In genomic region chr10:114304017-114304565, GRCh38 we compare ENCODE assay signal across 8 cellular contexts.
DNase-seq lines count a peak whose midpoint lies in the region; ATAC-seq and TF ChIP-seq lines count a peak whose summit lies in the region.

No MANE protein-coding gene starts in this region.

- H4K20me1 ChIP-seq in neural cell (ENCODE audit: insufficient read depth): no peaks in the 10 kb centered on the region

- intact Hi-C loops in activated T-helper 2 cell treated with anti-CD3 and anti-CD28 coated beads, Interferon-gamma antibody, Interleukin-2, Interleukin-4, amounts not matched to agents 10 μg/mL and 5 μg/mL and 100 μg/mL, durations not matched to agents 14 hours and 24 hours and 36 hours (cut with micrococcal nuclease): loop anchor here (1.0 to 10.0 kb wide), 6 partner anchors 33 to 471 kb away; partner anchors contain the start of gene AFAP1L2

- TF ChIP-seq POLR2A in Peyer's patch (IDR thresholded peaks at IDR 0.05): no peak

- H3K4me1 Mint-ChIP-seq in IgD-negative memory B cell: peaks cover 0 to 11% (median 7%) of the 10 kb centered on the region in 3 donors
- peaks cover 13% of the 10 kb centered on the region for H3K4me1 Mint-ChIP-seq in activated T-helper 2 cell treated with anti-CD3 and anti-CD28 coated beads, Interferon-gamma antibody, Interleukin-2, Interleukin-4, amounts not matched to agents 10 μg/mL and 5 μg/mL and 100 μg/mL, durations not matched to agents 14 hours and 24 hours and 36 hours (ENCODE audit: low read depth)
- H3K4me1 Mint-ChIP-seq in stimulated activated naive CD8-positive, alpha-beta T cell treated with anti-CD3 and anti-CD28 coated beads, Interleukin-15, Interleukin-2, amounts not matched to agents 100 ng/mL and 50 ng/mL, for 24 hours (ENCODE audit: low read depth): peaks cover 12% of the 10 kb centered on the region

- H3K4me2 ChIP-seq in neural cell (ENCODE audit: low read length): peak overlapping the region; percentile 94

- H3F3A ChIP-seq in neural cell (ENCODE audit: insufficient read depth, low read length, poor library complexity, severe bottlenecking): peaks cover 4% of the 10 kb centered on the region

- peaks cover 0 to 17% (median 0%) of the 10 kb centered on the region in 4 donors for H3K4me1 ChIP-seq in Peyer's patch

- no peaks in the 10 kb centered on the region for H3K27me3 Mint-ChIP-seq in IgD-negative memory B cell
- H3K27me3 Mint-ChIP-seq in activated T-helper 2 cell treated with anti-CD3 and anti-CD28 coated beads, Interferon-gamma antibody, Interleukin-2, Interleukin-4, amounts not matched to agents 10 μg/mL and 5 μg/mL and 100 μg/mL, durations not matched to agents 14 hours and 24 hours and 36 hours (ENCODE audit: low read depth): no peaks in the 10 kb centered on the region
- H3K27me3 Mint-ChIP-seq in stimulated activated naive CD8-positive, alpha-beta T cell treated with anti-CD3 and anti-CD28 coated beads, Interleukin-15, Interleukin-2, amounts not matched to agents 100 ng/mL and 50 ng/mL, for 24 hours: no peaks in the 10 kb centered on the region

- H3K27ac ChIP-seq in Peyer's patch (peak overlapping the region; percentile 4 to 68 (median 48)), neural cell (ENCODE audit: low read length) (peak overlapping the region; percentile 56)

- H3K9ac ChIP-seq in neural cell (ENCODE audit: low read length): peak overlapping the region; percentile 63

- H3K79me2 ChIP-seq in neural cell (replicated peaks; ENCODE audit: insufficient read depth, low read length): no peaks in the 10 kb centered on the region

- no peaks in the 10 kb centered on the region for H3K9me2 ChIP-seq in neural cell (ENCODE audit: insufficient read depth, low read length)

- TF ChIP-seq EP300 in neural cell (conservative IDR thresholded peaks at IDR 0.05; ENCODE audit: poor library complexity, severe bottlenecking): no peak

- H3K27me3 ChIP-seq in Peyer's patch: no peaks in the 10 kb centered on the region
- H3K27me3 ChIP-seq in neural cell (ENCODE audit: insufficient read depth, low read depth, low read length): no peaks in the 10 kb centered on the region

- H3K27ac Mint-ChIP-seq in IgD-negative memory B cell: peak overlapping the region in 1 of 3 donors; percentile 67
- peak overlapping the region; percentile 84 for H3K27ac Mint-ChIP-seq in activated T-helper 2 cell treated with anti-CD3 and anti-CD28 coated beads, Interferon-gamma antibody, Interleukin-2, Interleukin-4, amounts not matched to agents 10 μg/mL and 5 μg/mL and 100 μg/mL, durations not matched to agents 14 hours and 24 hours and 36 hours
- H3K27ac Mint-ChIP-seq in stimulated activated naive CD8-positive, alpha-beta T cell treated with anti-CD3 and anti-CD28 coated beads, Interleukin-15, Interleukin-2, amounts not matched to agents 100 ng/mL and 50 ng/mL, for 24 hours: peak overlapping the region; percentile 87

- peak overlapping the region; percentile 3 for H2AFZ ChIP-seq in neural cell (ENCODE audit: low read depth, low read length)

- no peaks in the 10 kb centered on the region for H3K9me3 ChIP-seq in Peyer's patch
- no peaks in the 10 kb centered on the region for H3K9me3 ChIP-seq in neural cell (ENCODE audit: low read length)

- H3K4me3 ChIP-seq in Peyer's patch: peak overlapping the region; percentile 34 to 50 (median 42)
- peak overlapping the region; percentile 12 for H3K4me3 ChIP-seq in fibroblast of villous mesenchyme (ENCODE audit: low read depth, low read length)
- peak overlapping the region; percentile 76 for H3K4me3 ChIP-seq in neural cell (ENCODE audit: low read length)

- H3K36me3 ChIP-seq in Peyer's patch (peaks cover 0 to 13% (median 0%) of the 10 kb centered on the region in 3 donors), neural cell (ENCODE audit: insufficient read depth, low read length) (no peaks in the 10 kb centered on the region)

- TF ChIP-seq CTCF in Peyer's patch (IDR thresholded peaks at IDR 0.05) (peak; percentile 59 to 81 (median 80)), fibroblast of villous mesenchyme (IDR thresholded peaks at IDR 0.05; ENCODE audit: insufficient read depth, low read depth, low read length) (peak; percentile 83), neural cell (IDR thresholded peaks at IDR 0.05; ENCODE audit: poor library complexity, severe bottlenecking) (peak; percentile 85)

- DNase-seq in DMS53 treated with DMSO at 0.1 percent for 48 hours (lab: John Stamatoyannopoulos, UW; ENCODE audit: unreplicated experiment) (peak; percentile 81), Peyer's patch (peak; percentile 78 to 94 (median 83)), fibroblast of villous mesenchyme (ENCODE audit: low read depth) (peak; percentile 96)
- peak; percentile 59 for DNase-seq in activated T-helper 2 cell treated with anti-CD3 and anti-CD28 coated beads, Interferon-gamma antibody, Interleukin-2, Interleukin-4, amounts not matched to agents 10 μg/mL and 5 μg/mL and 100 μg/mL, durations not matched to agents 14 hours and 24 hours and 36 hours (ENCODE audit: low spot score)

- peak; percentile 84 for TF ChIP-seq RAD21 in neural cell (conservative IDR thresholded peaks at IDR 0.05)

- peak; percentile 86 for ATAC-seq in GM21619 (IDR thresholded peaks at IDR 0.05; ENCODE audit: unreplicated experiment)

- no peaks in the 10 kb centered on the region for H3K9me3 Mint-ChIP-seq in IgD-negative memory B cell
- H3K9me3 Mint-ChIP-seq in activated T-helper 2 cell treated with anti-CD3 and anti-CD28 coated beads, Interferon-gamma antibody, Interleukin-2, Interleukin-4, amounts not matched to agents 10 μg/mL and 5 μg/mL and 100 μg/mL, durations not matched to agents 14 hours and 24 hours and 36 hours: no peaks in the 10 kb centered on the region
- no peaks in the 10 kb centered on the region for H3K9me3 Mint-ChIP-seq in stimulated activated naive CD8-positive, alpha-beta T cell treated with anti-CD3 and anti-CD28 coated beads, Interleukin-15, Interleukin-2, amounts not matched to agents 100 ng/mL and 50 ng/mL, for 24 hours

- H3K4me3 Mint-ChIP-seq in IgD-negative memory B cell: peak overlapping the region; percentile 86 to 96 (median 91)
- peak overlapping the region; percentile 90 for H3K4me3 Mint-ChIP-seq in activated T-helper 2 cell treated with anti-CD3 and anti-CD28 coated beads, Interferon-gamma antibody, Interleukin-2, Interleukin-4, amounts not matched to agents 10 μg/mL and 5 μg/mL and 100 μg/mL, durations not matched to agents 14 hours and 24 hours and 36 hours (ENCODE audit: low read depth)
- H3K4me3 Mint-ChIP-seq in stimulated activated naive CD8-positive, alpha-beta T cell treated with anti-CD3 and anti-CD28 coated beads, Interleukin-15, Interleukin-2, amounts not matched to agents 100 ng/mL and 50 ng/mL, for 24 hours: peak overlapping the region; percentile 87

- peaks cover 12% of the 10 kb centered on the region for H3K36me3 Mint-ChIP-seq in IgD-negative memory B cell
- no peaks in the 10 kb centered on the region for H3K36me3 Mint-ChIP-seq in activated T-helper 2 cell treated with anti-CD3 and anti-CD28 coated beads, Interferon-gamma antibody, Interleukin-2, Interleukin-4, amounts not matched to agents 10 μg/mL and 5 μg/mL and 100 μg/mL, durations not matched to agents 14 hours and 24 hours and 36 hours (ENCODE audit: low read depth)
- H3K36me3 Mint-ChIP-seq in stimulated activated naive CD8-positive, alpha-beta T cell treated with anti-CD3 and anti-CD28 coated beads, Interleukin-15, Interleukin-2, amounts not matched to agents 100 ng/mL and 50 ng/mL, for 24 hours (ENCODE audit: low read depth): peaks cover 10% of the 10 kb centered on the region

TF ChIP-seq in neural cell, 6 proteins besides CTCF, POLR2A, EP300 and RAD21:
- TF ChIP-seq SMC3 (conservative IDR thresholded peaks at IDR 0.05; ENCODE audit: poor library complexity): peak; percentile 87
- no peak for TF ChIP-seq EZH2 (IDR thresholded peaks at IDR 0.05; ENCODE audit: borderline replicate concordance, insufficient read depth, low read length, poor library complexity, severe bottlenecking)
- peak; percentile 43 for TF ChIP-seq MXI1 (conservative IDR thresholded peaks at IDR 0.05; ENCODE audit: poor library complexity, severe bottlenecking)
- TF ChIP-seq POLR2AphosphoS5 (IDR thresholded peaks at IDR 0.05): no peak
- no peak for TF ChIP-seq REST (IDR thresholded peaks at IDR 0.05; ENCODE audit: borderline replicate concordance)
- no peak for TF ChIP-seq TAF1 (IDR thresholded peaks at IDR 0.05; ENCODE audit: low read depth)
TF ChIP-seq in neural cell: peak in this region for 2.

Comparison
In these comparisons a context has a peak if more than half of its experiments do, and no peak if none do; other contexts are left out.
1. Peak in every context shown above with its lines: DNase-seq, ATAC-seq, H3K4me3 ChIP-seq and H3K27ac ChIP-seq.
2. H3K4me3 ChIP-seq: peak in every context shown above with its lines; median percentile 76 in neural cell; 42 in Peyer's patch; 12 in fibroblast of villous mesenchyme.